ENCODE assay signal across 1 cellular context in genomic region chr7:99472561-99473314, GRCh38.
TF ChIP-seq lines count a peak whose summit lies in the region.

Gene ZNF789, plus strand, starts transcription at chr7:99472890. Its CDS starts 3,567 bp downstream, at chr7:99476457.

TF ChIP-seq in HepG2, 621 proteins besides CTCF, POLR2A, EP300 and RAD21 (continued from another document and continues in another):
- no peak for TF ChIP-seq ZNF672 (CRISPR knock-in tag; IDR thresholded peaks at IDR 0.05)
- peak; percentile 35; the same call in 1 of the 2 replicates for TF ChIP-seq ZNF776 (CRISPR knock-in tag; IDR thresholded peaks at IDR 0.05)
- no peak for TF ChIP-seq XBP1 (CRISPR knock-in tag; IDR thresholded peaks at IDR 0.05)
- peak; percentile 73 for TF ChIP-seq ZNF878 (CRISPR knock-in tag; IDR thresholded peaks at IDR 0.05)
- no peak for TF ChIP-seq SMARCC2 (IDR thresholded peaks at IDR 0.05)
- no peak for TF ChIP-seq IRF1 (CRISPR knock-in tag; IDR thresholded peaks at IDR 0.05; ENCODE audit: low read depth)
- peak; percentile 3; the same call in 1 of the 2 replicates for TF ChIP-seq ETV5 (CRISPR knock-in tag; IDR thresholded peaks at IDR 0.05; ENCODE audit: borderline replicate concordance)
- TF ChIP-seq ZNF318 (CRISPR knock-in tag; IDR thresholded peaks at IDR 0.05), result 0 out of 2 replicates have a peak, but pooled peaks have one; percentile 52
- no peak for TF ChIP-seq ZNF614 (CRISPR knock-in tag; IDR thresholded peaks at IDR 0.05; ENCODE audit: borderline replicate concordance)
- TF ChIP-seq ZNF275 (CRISPR knock-in tag; IDR thresholded peaks at IDR 0.05; ENCODE audit: borderline replicate concordance), result no peak; the same call in 1 of the 2 replicates
- TF ChIP-seq THAP7 (CRISPR knock-in tag; IDR thresholded peaks at IDR 0.05), result peak; percentile 71
- peak; percentile 81 for TF ChIP-seq ZMYM4 (CRISPR knock-in tag; IDR thresholded peaks at IDR 0.05)
- TF ChIP-seq BRF2 (CRISPR knock-in tag; IDR thresholded peaks at IDR 0.05), result no peak
- TF ChIP-seq MBNL3 (CRISPR knock-in tag; conservative IDR thresholded peaks at IDR 0.05), result no peak
- TF ChIP-seq KLF11 (CRISPR knock-in tag; IDR thresholded peaks at IDR 0.05), result no peak
- no peak for TF ChIP-seq ZNF841 (CRISPR knock-in tag; IDR thresholded peaks at IDR 0.05; ENCODE audit: borderline replicate concordance)
- no peak for TF ChIP-seq THRA (CRISPR knock-in tag; IDR thresholded peaks at IDR 0.05; ENCODE audit: borderline replicate concordance)
- peak; percentile 80 for TF ChIP-seq SALL1 (CRISPR knock-in tag; IDR thresholded peaks at IDR 0.05)
- TF ChIP-seq ATF3 (CRISPR knock-in tag; IDR thresholded peaks at IDR 0.05), result no peak
- TF ChIP-seq SP140L (CRISPR knock-in tag; IDR thresholded peaks at IDR 0.05; ENCODE audit: borderline replicate concordance), result no peak
- peak; percentile 72; the same call in 1 of the 2 replicates for TF ChIP-seq SIN3A (IDR thresholded peaks at IDR 0.05; ENCODE audit: borderline replicate concordance, low read depth, low read length)
- no peak; the same call in 1 of the 2 replicates for TF ChIP-seq MXD3 (CRISPR knock-in tag; IDR thresholded peaks at IDR 0.05)
- TF ChIP-seq ZNF687 (CRISPR knock-in tag; IDR thresholded peaks at IDR 0.05), result peak; percentile 78
- no peak for TF ChIP-seq ETS1 (CRISPR knock-in tag; IDR thresholded peaks at IDR 0.05)
- no peak for TF ChIP-seq ARNT (IDR thresholded peaks at IDR 0.05)
- no peak for TF ChIP-seq SRF (IDR thresholded peaks at IDR 0.05; ENCODE audit: low read depth, low read length)
- TF ChIP-seq USF2 (IDR thresholded peaks at IDR 0.05; ENCODE audit: low read depth, low read length), result peak; percentile 91
- TF ChIP-seq USF2 (CRISPR knock-in tag; IDR thresholded peaks at IDR 0.05; ENCODE audit: borderline replicate concordance), result peak; percentile 99; the same call in 1 of the 2 replicates
- 0 out of 2 replicates have a peak, but pooled peaks have one; percentile 21 for TF ChIP-seq ZNF503 (CRISPR knock-in tag; IDR thresholded peaks at IDR 0.05)
